In genomic region chr10:82211331-82211730, GRCh38 we compare ENCODE assay signal across 35 cellular contexts.
DNase-seq lines count a peak whose midpoint lies in the region; ATAC-seq and TF ChIP-seq lines count a peak whose summit lies in the region.
"Had no signal": no experiment of that assay in that cellular context is flagged by ENCODE, and none has a peak within 500 bp of the region (broad histone marks: within the 10 kb centered on the region; RNA-seq: fewer than 3 reads in every experiment).

No MANE protein-coding gene starts in this region.

- H3K79me2 ChIP-seq in OCI-LY1 (ENCODE audit: insufficient read depth, low read length) = no peaks in the 10 kb centered on the region

- H3K27me3 ChIP-seq in OCI-LY1 (ENCODE audit: insufficient read depth, low read length) = no peaks in the 10 kb centered on the region
- H3K27me3 ChIP-seq: esophagus muscularis mucosa, gastroesophageal sphincter, left lung, transverse colon had no signal

- peak overlapping the region; percentile 35; the same call in 1 of the 2 replicates for H2AFZ ChIP-seq in OCI-LY1 (ENCODE audit: low read length)
- H2AFZ ChIP-seq: PC-9 had no signal

- peaks cover 4% of the 10 kb centered on the region for H3K9me3 Mint-ChIP-seq in glutamatergic neuron (ENCODE audit: unreplicated experiment)
- H3K9me3 Mint-ChIP-seq: activated CD4-positive, alpha-beta T cell treated with anti-CD3 and anti-CD28 coated beads, Interleukin-2, amount 10 ng/mL, durations not matched to agents 24 days and 14 days; mesothelial cell of epicardium had no signal

- no peaks in the 10 kb centered on the region for H3K36me3 ChIP-seq in OCI-LY1 (ENCODE audit: insufficient read depth, low read length)
- H3K36me3 ChIP-seq: esophagus muscularis mucosa, gastroesophageal sphincter, left lung, transverse colon, WERI-Rb-1 had no signal

- H3K27ac ChIP-seq in OCI-LY1 (ENCODE audit: low read depth, low read length, poor library complexity, severe bottlenecking) = no peak overlapping the region
- H3K27ac ChIP-seq: C4-2B, esophagus muscularis mucosa, gastroesophageal sphincter, left lung, PC-9, transverse colon, WERI-Rb-1 had no signal

- peaks cover 49% of the 10 kb centered on the region for H3K4me1 ChIP-seq in OCI-LY1 (ENCODE audit: insufficient read depth, low read length, severe bottlenecking)
- H3K4me1 ChIP-seq: esophagus muscularis mucosa, gastroesophageal sphincter, left lung, transverse colon had no signal

- no peaks in the 10 kb centered on the region for H4K20me1 ChIP-seq in OCI-LY1 (ENCODE audit: insufficient read depth, low read length)

- DNase-seq in amniotic epithelial cell (ENCODE audit: low read depth) (peak; percentile 71), glutamatergic neuron (no peak), omental fat pad (ENCODE audit: low spot score) (no peak), DMS 273 treated with DMSO at 0.1 percent for 48 hours (lab: John Stamatoyannopoulos, UW) (no peak)
- DNase-seq: activated CD4-positive, alpha-beta T cell treated with anti-CD3 and anti-CD28 coated beads, Interleukin-2, amount 10 ng/mL, durations not matched to agents 24 days and 14 days; activated effector memory CD4-positive, alpha-beta T cell treated with Interleukin-2 at 50 U/mL for 16 hours; aorta; caudate nucleus; COR-L47; DMS53; HCEC 1CT; left lung; naive B cell; NCI-H1417 treated with DMSO at 0.1 percent for 48 hours; NCI-H2081; NCI-H526; NK-92 treated with Interleukin-12 subunit alpha and Interleukin-12 subunit beta, amount 100 ng/mL, for 24 hours; PC-9; SHP77; stimulated activated CD4-positive, alpha-beta T cell treated with anti-CD3 and anti-CD28 coated beads, Interleukin-15, amount 100 ng/mL, for 24 hours; stimulated activated CD4-positive, alpha-beta T cell treated with anti-CD3 and anti-CD28 coated beads, Interleukin-4, amount 100 ng/mL, for 4 hours; T-cell; transverse colon; WERI-Rb-1 had no signal

- ATAC-seq in omental fat pad (ENCODE audit: low FRiP score) = peak; percentile 62
- no peak for ATAC-seq in HG03196 (IDR thresholded peaks at IDR 0.05; ENCODE audit: unreplicated experiment)
- no peak for ATAC-seq in HG02623 (IDR thresholded peaks at IDR 0.05; ENCODE audit: unreplicated experiment)
- ATAC-seq: gastroesophageal sphincter, HepG2, left lung, T-cell had no signal

- no peaks in the 10 kb centered on the region for H3K36me3 Mint-ChIP-seq in glutamatergic neuron (ENCODE audit: unreplicated experiment)
- H3K36me3 Mint-ChIP-seq: activated naive CD8-positive, alpha-beta T cell; mesothelial cell of epicardium; naive B cell; T-cell had no signal

- no peak for TF ChIP-seq CTCF in OCI-LY1 (IDR thresholded peaks at IDR 0.05; ENCODE audit: low read length)
- no peak for TF ChIP-seq CTCF in glutamatergic neuron (IDR thresholded peaks at IDR 0.05; ENCODE audit: partially characterized antibody, unreplicated experiment)
- no peak for TF ChIP-seq CTCF in omental fat pad (IDR thresholded peaks at IDR 0.05)

- no peaks in the 10 kb centered on the region for H3K27me3 Mint-ChIP-seq in glutamatergic neuron (ENCODE audit: unreplicated experiment)
- H3K27me3 Mint-ChIP-seq: activated CD4-positive, alpha-beta T cell treated with anti-CD3 and anti-CD28 coated beads, Interleukin-2, amount 10 ng/mL, durations not matched to agents 24 days and 14 days; activated naive CD8-positive, alpha-beta T cell; dendritic cell treated with granulocyte-macrophage colony-stimulating factor and Interleukin-4, amounts not matched to agents 40 ng/mL and 50 ng/mL, for 4 days; naive B cell; progenitor cell of endocrine pancreas; T-cell had no signal

- 0 out of 2 replicates have a peak overlapping the region, but pooled peaks have one; percentile 1 for H3K9ac ChIP-seq in OCI-LY1 (ENCODE audit: low read length)

- peaks cover 37% of the 10 kb centered on the region for H3K4me1 Mint-ChIP-seq in glutamatergic neuron (ENCODE audit: low read depth, unreplicated experiment)
- H3K4me1 Mint-ChIP-seq: activated CD4-positive, alpha-beta T cell treated with anti-CD3 and anti-CD28 coated beads, Interleukin-2, amount 10 ng/mL, durations not matched to agents 24 days and 14 days; mesothelial cell of epicardium; naive B cell; T-cell had no signal

- peak overlapping the region; percentile 12; the same call in 1 of the 2 replicates for H3K4me2 ChIP-seq in OCI-LY1 (ENCODE audit: low read length)
- H3K4me2 ChIP-seq: PC-9 had no signal

- no peak overlapping the region for H3K4me3 ChIP-seq in OCI-LY1 (ENCODE audit: low read depth, low read length, poor library complexity, severe bottlenecking)
- H3K4me3 ChIP-seq: esophagus muscularis mucosa, gastroesophageal sphincter, left lung, PC-9, transverse colon had no signal

- H3K4me3 Mint-ChIP-seq in glutamatergic neuron (ENCODE audit: unreplicated experiment) = peak overlapping the region; percentile 52
- H3K4me3 Mint-ChIP-seq: activated CD4-positive, alpha-beta T cell treated with anti-CD3 and anti-CD28 coated beads, Interleukin-2, amount 10 ng/mL, durations not matched to agents 24 days and 14 days; activated naive CD8-positive, alpha-beta T cell; dendritic cell treated with granulocyte-macrophage colony-stimulating factor and Interleukin-4, amounts not matched to agents 40 ng/mL and 50 ng/mL, for 4 days; mesothelial cell of epicardium; naive B cell; T-cell had no signal

- peak overlapping the region; percentile 36 for H3K27ac Mint-ChIP-seq in glutamatergic neuron (ENCODE audit: unreplicated experiment)
- H3K27ac Mint-ChIP-seq: activated CD4-positive, alpha-beta T cell treated with anti-CD3 and anti-CD28 coated beads, Interleukin-2, amount 10 ng/mL, durations not matched to agents 24 days and 14 days; activated naive CD8-positive, alpha-beta T cell; dendritic cell treated with granulocyte-macrophage colony-stimulating factor and Interleukin-4, amounts not matched to agents 40 ng/mL and 50 ng/mL, for 4 days; mesothelial cell of epicardium; naive B cell; progenitor cell of endocrine pancreas; T-cell had no signal

- H3K9me3 ChIP-seq in OCI-LY1 (ENCODE audit: low read length) = no peaks in the 10 kb centered on the region
- H3K9me3 ChIP-seq: esophagus muscularis mucosa, gastroesophageal sphincter, left lung, transverse colon had no signal

- H3K9me2 ChIP-seq in OCI-LY1 (ENCODE audit: low read depth, low read length) = no peaks in the 10 kb centered on the region

- no peaks in the 10 kb centered on the region for H3F3A ChIP-seq in OCI-LY1 (ENCODE audit: insufficient read depth, low read length)
